22 cellular contexts compared by ENCODE assay signal in the genomic region with DNA sequence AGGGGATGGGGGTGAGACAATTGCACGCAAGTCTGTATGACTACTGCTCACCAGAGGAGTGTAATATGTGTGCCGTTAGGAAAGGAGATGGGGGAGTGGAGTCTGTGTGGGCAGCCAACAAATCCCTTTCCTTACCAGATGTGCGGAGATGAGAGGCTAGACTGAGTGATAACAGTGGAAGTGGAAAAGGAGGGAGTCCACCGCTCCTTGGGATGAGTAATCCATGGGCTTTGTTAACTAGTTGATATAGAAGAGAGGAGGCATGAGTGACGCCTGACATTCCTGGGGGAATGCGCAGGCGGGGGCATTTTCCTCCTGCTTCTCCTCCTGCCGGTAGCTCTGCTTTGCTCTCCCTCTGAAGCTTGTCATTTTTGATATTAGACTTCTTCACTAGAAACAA.
"Had no signal": no experiment of that assay in that cellular context is flagged by ENCODE, and none has a peak within 500 bp of the region (broad histone marks: within the 10 kb centered on the region; RNA-seq: fewer than 3 reads in every experiment).

No MANE protein-coding gene starts in this region.

- H3K4me1 ChIP-seq: SJCRH30 had no signal

- ATAC-seq: K562, SK-N-SH treated with all-trans-retinoic acid at 6 μM for 48 hours had no signal

- DNase-seq: Kasumi-1, MM.1S, NCI-H1092 treated with DMSO at 0.1 percent for 48 hours, NCI-H1436, NCI-H187, NCI-H2029, NCI-H2081 treated with DMSO at 0.1 percent for 48 hours, NCI-H2171, NCI-H226, NCI-H446, NCI-H510A, NCI-H524 treated with DMSO at 0.1 percent for 48 hours, NCI-H69, NCI-H774, RPMI8226, SHP77, SJCRH30 had no signal

- H3K4me1 Mint-ChIP-seq: IgD-negative memory B cell had no signal

- H3K4me2 ChIP-seq: KMS-11 had no signal

- H3K27ac ChIP-seq: HL-60, KMS-11, SJCRH30 had no signal

- H3K4me3 Mint-ChIP-seq: IgD-negative memory B cell had no signal

- H3K27me3 Mint-ChIP-seq: IgD-negative memory B cell had no signal

- H3K9me3 Mint-ChIP-seq: IgD-negative memory B cell had no signal

- H3K27me3 ChIP-seq: SJCRH30 had no signal

- H3K4me3 ChIP-seq: K562, SJCRH30 had no signal
